In the genomic region with DNA sequence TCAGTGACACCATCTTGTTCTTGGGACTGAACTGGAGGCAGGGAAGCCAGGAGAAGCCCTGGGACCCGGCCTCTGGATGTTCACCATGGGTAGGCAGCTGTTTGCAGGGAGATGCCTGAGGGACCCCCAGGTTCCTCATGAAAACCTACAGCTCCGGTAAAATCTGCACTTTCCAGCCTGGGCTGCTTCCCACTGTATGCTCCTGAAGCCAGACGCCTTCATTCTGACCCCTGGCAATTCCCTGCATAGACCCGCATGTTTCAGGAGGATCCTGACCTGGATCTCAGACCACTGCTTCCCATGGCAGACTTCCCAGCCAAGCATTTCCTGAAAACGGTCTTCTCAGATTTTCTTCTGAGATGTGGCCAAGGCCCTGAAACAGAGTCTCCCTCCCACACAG, we compare ENCODE assay signal across 6 cellular contexts.
"Had no signal": no experiment of that assay in that cellular context is flagged by ENCODE, and none has a peak within 500 bp of the region (broad histone marks: within the 10 kb centered on the region; RNA-seq: fewer than 3 reads in every experiment).

No MANE protein-coding gene starts in this region.

- H3K27ac ChIP-seq: HL-60 had no signal

- ATAC-seq: HepG2, K562 had no signal

- H3K4me3 ChIP-seq: K562 had no signal

- DNase-seq: IMR-90, KBM-7, KG1 had no signal
